ENCODE assay signal across 14 cellular contexts in genomic region chr15:43930079-43930478, GRCh38.
A peak's percentile ranks its signal among the peaks of the same experiment; 100 is the strongest.
DNase-seq lines count a peak whose midpoint lies in the region; ATAC-seq, FAIRE-seq and TF ChIP-seq lines count a peak whose summit lies in the region.
"Had no signal": no experiment of that assay in that cellular context is flagged by ENCODE, and none has a peak within 500 bp of the region (broad histone marks: within the 10 kb centered on the region; RNA-seq: fewer than 3 reads in every experiment).

No MANE protein-coding gene starts in this region.

- H3K27ac ChIP-seq in Karpas-422 (ENCODE audit: low read length): peak overlapping the region; percentile 92

- no peaks in the 10 kb centered on the region for H3K9me3 ChIP-seq in Karpas-422 (ENCODE audit: low read length)
- H3K9me3 ChIP-seq: Peyer's patch had no signal

- H3K9me2 ChIP-seq in Karpas-422 (replicated peaks; ENCODE audit: insufficient read depth, low read length): no peaks in the 10 kb centered on the region

- H3K4me3 ChIP-seq in Karpas-422 (ENCODE audit: low read length) (peak overlapping the region; percentile 48), bronchial epithelial cell (ENCODE audit: low read depth, low read length) (no peak overlapping the region)
- H3K4me3 ChIP-seq: Peyer's patch had no signal

- peaks cover 50% of the 10 kb centered on the region for H3K4me1 ChIP-seq in Karpas-422 (ENCODE audit: low read length)
- H3K4me1 ChIP-seq: Peyer's patch had no signal

- no peaks in the 10 kb centered on the region for H3K27me3 ChIP-seq in Karpas-422 (ENCODE audit: low read length)
- no peaks in the 10 kb centered on the region for H3K27me3 ChIP-seq in bronchial epithelial cell (ENCODE audit: control insufficient read depth, insufficient read depth, low read length)
- H3K27me3 ChIP-seq: Peyer's patch had no signal

- intact Hi-C loops in activated naive CD4-positive, alpha-beta T cell treated with anti-CD3 and anti-CD28 coated beads for 36 hours (cut with micrococcal nuclease): no loop called here

- H3K27ac Mint-ChIP-seq in activated naive CD4-positive, alpha-beta T cell treated with anti-CD3 and anti-CD28 coated beads for 36 hours: no peak overlapping the region
- H3K27ac Mint-ChIP-seq: activated CD8-positive, alpha-beta memory T cell treated with anti-CD3 and anti-CD28 coated beads, Interleukin-2, amount 10 ng/mL, durations not matched to agents 7 days and 5 days; activated naive CD8-positive, alpha-beta T cell treated with anti-CD3 and anti-CD28 coated beads for 36 hours had no signal

- H3K9ac ChIP-seq in Karpas-422 (ENCODE audit: low read length): peak overlapping the region; percentile 66

- CTCF ChIA-PET in activated naive CD4-positive, alpha-beta T cell treated with anti-CD3 and anti-CD28 coated beads for 36 hours (lab: Charles Lee): interaction anchor here (1.0 to 1.6 kb wide), 2 partner anchors 17 to 136 kb away, joined by 3 to 6 read pairs; no protein-coding TSS in a partner anchor

- H3K36me3 Mint-ChIP-seq in activated naive CD4-positive, alpha-beta T cell treated with anti-CD3 and anti-CD28 coated beads for 36 hours (ENCODE audit: low read depth): no peaks in the 10 kb centered on the region
- H3K36me3 Mint-ChIP-seq: activated CD8-positive, alpha-beta memory T cell treated with anti-CD3 and anti-CD28 coated beads, Interleukin-2, amount 10 ng/mL, durations not matched to agents 7 days and 5 days; activated naive CD8-positive, alpha-beta T cell treated with anti-CD3 and anti-CD28 coated beads for 36 hours had no signal

- H3K36me3 ChIP-seq in Karpas-422 (ENCODE audit: insufficient read depth, low read length): no peaks in the 10 kb centered on the region
- H3K36me3 ChIP-seq in bronchial epithelial cell (ENCODE audit: control insufficient read depth, insufficient read depth, low read length): no peaks in the 10 kb centered on the region
- H3K36me3 ChIP-seq: Peyer's patch had no signal

- peak overlapping the region; percentile 19; the same call in 1 of the 2 replicates for H2AFZ ChIP-seq in Karpas-422 (ENCODE audit: low read length)

- H3K27me3 Mint-ChIP-seq in activated naive CD4-positive, alpha-beta T cell treated with anti-CD3 and anti-CD28 coated beads for 36 hours (ENCODE audit: low read depth): peaks cover 6% of the 10 kb centered on the region

- ATAC-seq in GM19023 (IDR thresholded peaks at IDR 0.05; ENCODE audit: unreplicated experiment) (peak; percentile 33), GM18519 (IDR thresholded peaks at IDR 0.05; ENCODE audit: low FRiP score, unreplicated experiment) (no peak)
- ATAC-seq: activated CD8-positive, alpha-beta memory T cell treated with anti-CD3 and anti-CD28 coated beads, Interleukin-2, amount 10 ng/mL, durations not matched to agents 7 days and 5 days had no signal

- peak overlapping the region; percentile 70 for H3K4me2 ChIP-seq in Karpas-422 (ENCODE audit: low read depth, low read length, poor library complexity, severe bottlenecking)

- FAIRE-seq in bronchial epithelial cell (lab: Jason Lieb, UNC): peak; percentile 66

- H3K4me3 Mint-ChIP-seq in activated naive CD4-positive, alpha-beta T cell treated with anti-CD3 and anti-CD28 coated beads for 36 hours: no peak overlapping the region
- H3K4me3 Mint-ChIP-seq: activated CD8-positive, alpha-beta memory T cell treated with anti-CD3 and anti-CD28 coated beads, Interleukin-2, amount 10 ng/mL, durations not matched to agents 7 days and 5 days; activated naive CD8-positive, alpha-beta T cell treated with anti-CD3 and anti-CD28 coated beads for 36 hours had no signal

- DNase-seq in Karpas-422 (no peak), bronchial epithelial cell (ENCODE audit: low read depth) (no peak), midbrain (lab: John Stamatoyannopoulos, UW) (peak; percentile 24), NCI-H2081 treated with DMSO at 0.1 percent for 48 hours (lab: John Stamatoyannopoulos, UW) (no peak), epidermal melanocyte (ENCODE audit: insufficient read length, low spot score) (no peak)
- DNase-seq in activated naive CD4-positive, alpha-beta T cell treated with anti-CD3 and anti-CD28 coated beads for 36 hours: no peak
- DNase-seq: activated CD8-positive, alpha-beta memory T cell treated with anti-CD3 and anti-CD28 coated beads, Interleukin-2, amount 10 ng/mL, durations not matched to agents 7 days and 5 days; activated naive CD8-positive, alpha-beta T cell treated with anti-CD3 and anti-CD28 coated beads for 36 hours; Calu3; NCI-H1694; T-helper 9 cell had no signal

- no peaks in the 10 kb centered on the region for H4K20me1 ChIP-seq in Karpas-422 (ENCODE audit: insufficient read depth, low read depth, low read length)

- no peaks in the 10 kb centered on the region for H3K4me1 Mint-ChIP-seq in activated naive CD4-positive, alpha-beta T cell treated with anti-CD3 and anti-CD28 coated beads for 36 hours (ENCODE audit: low read depth)
- H3K4me1 Mint-ChIP-seq: activated naive CD8-positive, alpha-beta T cell treated with anti-CD3 and anti-CD28 coated beads for 36 hours had no signal

- no peaks in the 10 kb centered on the region for H3K9me3 Mint-ChIP-seq in activated naive CD4-positive, alpha-beta T cell treated with anti-CD3 and anti-CD28 coated beads for 36 hours
- H3K9me3 Mint-ChIP-seq: activated naive CD8-positive, alpha-beta T cell treated with anti-CD3 and anti-CD28 coated beads for 36 hours had no signal

- no peak for TF ChIP-seq CTCF in bronchial epithelial cell (IDR thresholded peaks at IDR 0.05; ENCODE audit: insufficient read depth, low read length, severe bottlenecking)

- H3K79me2 ChIP-seq in Karpas-422 (ENCODE audit: low read length): no peaks in the 10 kb centered on the region
